30 cellular contexts compared by ENCODE assay signal in the genomic region with DNA sequence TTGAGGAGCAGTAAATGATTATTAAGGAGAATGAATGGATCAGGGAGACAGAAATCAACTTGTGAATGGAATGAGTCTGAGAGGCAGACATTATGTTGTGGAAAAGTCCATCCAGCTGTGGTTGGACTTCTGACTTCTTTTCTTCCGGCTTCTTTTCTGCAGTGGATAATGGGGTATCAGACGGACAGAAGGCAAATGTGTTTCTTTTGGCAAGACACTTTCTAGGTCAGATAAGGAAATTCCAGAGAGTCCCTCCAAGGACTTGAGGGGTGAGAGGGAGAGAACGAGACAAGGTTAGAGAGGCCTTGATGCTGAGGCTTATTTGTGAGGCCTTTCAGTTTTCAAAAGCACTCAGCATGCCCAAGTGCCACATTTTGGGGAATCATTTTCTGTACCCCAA. TPM values are rescaled to one million over a fixed set of nuclear protein-coding genes. Genes with fewer than 3 reads are reported as not detected.
A peak's percentile ranks its signal among the peaks of the same experiment; 100 is the strongest.
DNase-seq lines count a peak whose midpoint lies in the region; ATAC-seq and TF ChIP-seq lines count a peak whose summit lies in the region.
"Had no signal": no experiment of that assay in that cellular context is flagged by ENCODE, and none has a peak within 500 bp of the region (broad histone marks: within the 10 kb centered on the region; RNA-seq: fewer than 3 reads in every experiment).

No MANE protein-coding gene starts in this region.

- H3F3A ChIP-seq in SU-DHL-6 (ENCODE audit: insufficient read depth) = peaks cover 96% of the 10 kb centered on the region

- H3K9me3 Mint-ChIP-seq in naive B cell = peaks cover 0 to 2% (median 0%) of the 10 kb centered on the region in 7 donors
- H3K9me3 Mint-ChIP-seq: activated CD4-positive, alpha-beta T cell treated with anti-CD3 and anti-CD28 coated beads, Interleukin-2, amount 10 ng/mL, durations not matched to agents 24 days and 14 days; activated T-cell treated with anti-CD3 and anti-CD28 coated beads, Interleukin-2, amount 50 U/mL, for 24 hours; effector memory CD8-positive, alpha-beta T cell; naive thymus-derived CD4-positive, alpha-beta T cell; stimulated activated naive CD8-positive, alpha-beta T cell treated with anti-CD3 and anti-CD28 coated beads, Interleukin-15, amount 100 ng/mL, for 72 hours had no signal

- intact Hi-C loops in Right ventricle myocardium superior (cut with DNase I) = no loop called here

- H3K79me2 ChIP-seq in SU-DHL-6 (ENCODE audit: insufficient read depth, low read length) = peaks cover 48% of the 10 kb centered on the region

- no peaks in the 10 kb centered on the region for H3K36me3 Mint-ChIP-seq in naive B cell
- H3K36me3 Mint-ChIP-seq: naive thymus-derived CD4-positive, alpha-beta T cell had no signal

- H3K4me3 ChIP-seq in GM12875 (ENCODE audit: low read depth, low read length) (peak overlapping the region; percentile 43), SU-DHL-6 (ENCODE audit: insufficient read depth, low read length, poor library complexity, severe bottlenecking) (peak overlapping the region; percentile 49)
- H3K4me3 ChIP-seq: breast epithelium, colonic mucosa, Peyer's patch, skin epidermis, thyroid gland had no signal

- H3K4me3 Mint-ChIP-seq in naive B cell = no peak overlapping the region
- H3K4me3 Mint-ChIP-seq: activated CD4-positive, alpha-beta T cell treated with anti-CD3 and anti-CD28 coated beads, Interleukin-2, amount 10 ng/mL, durations not matched to agents 24 days and 14 days; activated T-cell treated with anti-CD3 and anti-CD28 coated beads, Interleukin-2, amount 50 U/mL, for 24 hours; effector memory CD8-positive, alpha-beta T cell; naive thymus-derived CD4-positive, alpha-beta T cell; stimulated activated naive CD8-positive, alpha-beta T cell treated with anti-CD3 and anti-CD28 coated beads, Interleukin-15, amount 100 ng/mL, for 72 hours had no signal

- peak overlapping the region; percentile 81 for H3K4me2 ChIP-seq in SU-DHL-6 (ENCODE audit: low read depth, low read length, poor library complexity, severe bottlenecking)

- TF ChIP-seq CTCF in GM12875 (IDR thresholded peaks at IDR 0.05; ENCODE audit: borderline replicate concordance, insufficient read depth, low read depth, low read length) (no peak), SU-DHL-6 (IDR thresholded peaks at IDR 0.05; ENCODE audit: insufficient read depth, low read length, poor library complexity, severe bottlenecking) (no peak)

- H3K9me3 ChIP-seq in SU-DHL-6 (ENCODE audit: insufficient read depth, low read length) = no peaks in the 10 kb centered on the region
- H3K9me3 ChIP-seq: BE2C, breast epithelium, colonic mucosa, Peyer's patch, thyroid gland had no signal

- no peak for DNase-seq in Right ventricle myocardium superior
- DNase-seq in naive B cell = no peak
- no peak for DNase-seq in DMS79 (lab: John Stamatoyannopoulos, UW)
- DNase-seq in NCI-H82 treated with DMSO at 0.1 percent for 48 hours (lab: John Stamatoyannopoulos, UW; ENCODE audit: unreplicated experiment) = no peak
- DNase-seq in GM19238 (ENCODE audit: insufficient read length, low spot score) = no peak
- DNase-seq: activated CD4-positive, alpha-beta T cell treated with anti-CD3 and anti-CD28 coated beads, Interleukin-2, amount 10 ng/mL, durations not matched to agents 24 days and 14 days; activated gamma-delta T cell treated with Interleukin-2 at 50 U/mL for 16 hours; activated T-cell treated with anti-CD3 and anti-CD28 coated beads, Interleukin-2, amount 50 U/mL, for 24 hours; BE2C; colonic mucosa; effector memory CD8-positive, alpha-beta T cell; foreskin keratinocyte; GF-D8; GOT3; left colon; naive thymus-derived CD4-positive, alpha-beta T cell; NCI-H1694 treated with DMSO at 0.1 percent for 48 hours; NCI-H2171 treated with DMSO at 0.1 percent for 48 hours; NCI-H524 treated with DMSO at 0.1 percent for 48 hours; nucleus accumbens; Peyer's patch; stimulated activated naive CD8-positive, alpha-beta T cell treated with anti-CD3 and anti-CD28 coated beads, Interleukin-15, amount 100 ng/mL, for 72 hours; T1000; thyroid gland; WERI-Rb-1 had no signal

- peak overlapping the region; percentile 95 for H3K27ac ChIP-seq in SU-DHL-6 (ENCODE audit: low read depth, low read length)
- H3K27ac ChIP-seq: breast epithelium, colonic mucosa, foreskin keratinocyte, Peyer's patch, skin epidermis, thyroid gland, WERI-Rb-1 had no signal

- no peaks in the 10 kb centered on the region for H4K20me1 ChIP-seq in SU-DHL-6 (ENCODE audit: low read depth, low read length)

- ATAC-seq in Right ventricle myocardium superior (ENCODE audit: poor library complexity) = peak; percentile 90
- ATAC-seq in naive B cell (ENCODE audit: low read depth in 2 of 2) = no peak
- no peak for ATAC-seq in HG03159 (IDR thresholded peaks at IDR 0.05; ENCODE audit: unreplicated experiment)
- ATAC-seq: effector memory CD8-positive, alpha-beta T cell; foreskin keratinocyte; left colon; naive thymus-derived CD4-positive, alpha-beta T cell; stimulated activated naive CD8-positive, alpha-beta T cell treated with anti-CD3 and anti-CD28 coated beads, Interleukin-15, amount 100 ng/mL, for 72 hours had no signal

- peak overlapping the region; percentile 83 for H3K9ac ChIP-seq in SU-DHL-6 (ENCODE audit: low read length)

- H2AFZ ChIP-seq in SU-DHL-6 (ENCODE audit: low read depth, low read length, severe bottlenecking) = no peak overlapping the region

- H3K9me2 ChIP-seq in SU-DHL-6 (replicated peaks; ENCODE audit: insufficient read depth, low read length) = no peaks in the 10 kb centered on the region

- H3K36me3 ChIP-seq in SU-DHL-6 (ENCODE audit: low read length) = no peaks in the 10 kb centered on the region
- H3K36me3 ChIP-seq: BE2C, breast epithelium, colonic mucosa, Peyer's patch, thyroid gland, WERI-Rb-1 had no signal

- H3K27me3 ChIP-seq in SU-DHL-6 (ENCODE audit: low read length) = no peaks in the 10 kb centered on the region
- H3K27me3 ChIP-seq: BE2C, breast epithelium, colonic mucosa, foreskin keratinocyte, Peyer's patch, thyroid gland had no signal

- peaks cover 49 to 90% (median 72%) of the 10 kb centered on the region in 3 donors for H3K4me1 Mint-ChIP-seq in naive B cell

- H3K27ac Mint-ChIP-seq in naive B cell = peak overlapping the region in 4 of 6 donors; percentile 48 to 97 (median 74)
- H3K27ac Mint-ChIP-seq: activated CD4-positive, alpha-beta T cell treated with anti-CD3 and anti-CD28 coated beads, Interleukin-2, amount 10 ng/mL, durations not matched to agents 24 days and 14 days; activated T-cell treated with anti-CD3 and anti-CD28 coated beads, Interleukin-2, amount 50 U/mL, for 24 hours; effector memory CD8-positive, alpha-beta T cell; naive thymus-derived CD4-positive, alpha-beta T cell; stimulated activated naive CD8-positive, alpha-beta T cell treated with anti-CD3 and anti-CD28 coated beads, Interleukin-15, amount 100 ng/mL, for 72 hours had no signal

- H3K27me3 Mint-ChIP-seq in naive B cell = no peaks in the 10 kb centered on the region
- H3K27me3 Mint-ChIP-seq: activated T-cell treated with anti-CD3 and anti-CD28 coated beads, Interleukin-2, amount 50 U/mL, for 24 hours; stimulated activated naive CD8-positive, alpha-beta T cell treated with anti-CD3 and anti-CD28 coated beads, Interleukin-15, amount 100 ng/mL, for 72 hours had no signal

RNA-seq across cellular contexts. Expression of gene GRHPR, which starts 17.1 kb away (rescaled TPM):
- 109 TPM for total RNA-seq in Right ventricle myocardium superior
- polyA plus RNA-seq in naive B cell (ENCODE audit: low read depth in 6 of 6) = 100 to 1,000 TPM in 5 of 6 donors, 10 to 100 TPM in 1; 90.5 to 185 (median 126) TPM

RNA-seq across cellular contexts. Expression of gene ZBTB5, which starts 59.9 kb away (rescaled TPM):
- total RNA-seq in Right ventricle myocardium superior = 4.4 TPM
- polyA plus RNA-seq in naive B cell (ENCODE audit: low read depth in 6 of 6) = 1 to 10 TPM; 1.1 to 2.8 (median 1.8) TPM
